In the genomic region with DNA sequence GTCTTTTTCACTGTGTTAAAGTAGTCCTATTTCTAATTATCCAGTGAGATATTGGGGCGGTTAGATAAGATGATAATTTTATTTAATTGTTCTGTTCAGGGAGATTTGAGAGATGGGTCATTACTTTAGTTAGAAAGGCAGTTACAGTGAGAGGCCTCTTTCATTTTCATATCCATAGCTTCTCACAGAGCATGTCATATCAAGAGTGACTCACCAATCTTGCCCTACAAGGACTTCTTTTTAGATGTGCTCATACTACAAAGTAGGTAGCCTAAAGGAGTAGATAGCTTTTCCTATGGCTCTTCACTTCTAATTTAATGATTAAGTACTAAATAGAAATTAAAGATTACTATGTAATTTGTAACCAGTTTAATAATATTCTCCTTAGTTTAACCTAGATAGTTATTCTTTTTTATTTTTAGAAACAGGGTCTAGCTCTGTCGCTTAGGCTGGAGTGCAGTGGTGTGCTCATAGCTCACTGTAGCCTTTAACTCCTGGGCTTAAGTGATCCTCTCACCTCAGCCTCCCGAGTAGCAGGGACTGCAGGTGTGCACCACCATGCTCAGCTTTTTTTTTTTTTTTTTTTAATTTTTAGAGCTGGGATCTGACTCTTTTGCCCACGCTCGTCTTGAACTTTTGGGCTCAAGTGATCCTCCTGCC, we compare ENCODE assay signal across 8 cellular contexts.
DNase-seq lines count a peak whose midpoint lies in the region; ATAC-seq and TF ChIP-seq lines count a peak whose summit lies in the region.

No MANE protein-coding gene starts in this region.

- H3K4me3 Mint-ChIP-seq in T-cell, result no peak overlapping the region
- no peak overlapping the region for H3K4me3 Mint-ChIP-seq in CD4-positive, alpha-beta memory T cell

- TF ChIP-seq CTCF in brain microvascular endothelial cell (IDR thresholded peaks at IDR 0.05; ENCODE audit: low read depth, low read length, missing control alignments) (no peak), spleen (IDR thresholded peaks at IDR 0.05 in 8 of 11, conservative IDR thresholded peaks at IDR 0.05 in 3 of 11) (no peak)

- ATAC-seq in GM19455 (IDR thresholded peaks at IDR 0.05; ENCODE audit: unreplicated experiment) (peak; percentile 94), HG03342 (IDR thresholded peaks at IDR 0.05; ENCODE audit: unreplicated experiment) (peak; percentile 99), T-cell (replicated peaks in 1 of 4) (no peak)

- peak overlapping the region; percentile 41 for H3K27ac ChIP-seq in brain microvascular endothelial cell
- no peak overlapping the region for H3K27ac ChIP-seq in CD4-positive, alpha-beta memory T cell (ENCODE audit: low read depth, low read length)
- H3K27ac ChIP-seq in spleen, result no peak overlapping the region

- no peak for TF ChIP-seq POLR2A in spleen (IDR thresholded peaks at IDR 0.05)

- intact Hi-C loops in CD4-positive, alpha-beta memory T cell (cut with micrococcal nuclease), result no loop called here
- intact Hi-C loops in spleen (cut with DNase I; ENCODE audit: low total_unique reads), result no loop called here

- H3K27me3 Mint-ChIP-seq in T-cell, result no peaks in the 10 kb centered on the region
- H3K27me3 Mint-ChIP-seq in CD4-positive, alpha-beta memory T cell, result no peaks in the 10 kb centered on the region

- 89 to 96% (median 94%) methylated on average over 5 of the region's 5 CpGs for WGBS in spleen, 5 donors

- CTCF ChIA-PET in T-cell (lab: Charles Lee), result interaction anchor here in 1 of 2 donors (0.7 kb wide), 1 partner anchor 76 kb away, joined by 3 read pairs; no protein-coding TSS in a partner anchor
- CTCF ChIA-PET in CD4-positive, alpha-beta memory T cell (lab: Charles Lee; ENCODE audit: partially characterized antibody), result no interaction called here

- no peak overlapping the region for H3K27ac Mint-ChIP-seq in T-cell
- H3K27ac Mint-ChIP-seq in CD4-positive, alpha-beta memory T cell, result no peak overlapping the region

- H3K4me3 ChIP-seq in brain microvascular endothelial cell (ENCODE audit: low read depth, low read length), result no peak overlapping the region
- no peak overlapping the region for H3K4me3 ChIP-seq in CD4-positive, alpha-beta memory T cell (ENCODE audit: low read length in 2 of 2)
- no peak overlapping the region for H3K4me3 ChIP-seq in spleen

- H3K4me1 ChIP-seq in CD4-positive, alpha-beta memory T cell (ENCODE audit: insufficient read depth, low read length), result no peaks in the 10 kb centered on the region
- no peaks in the 10 kb centered on the region for H3K4me1 ChIP-seq in spleen

- peaks cover 0 to 7% (median 0%) of the 10 kb centered on the region in 3 donors for H3K9me3 Mint-ChIP-seq in T-cell
- peaks cover 0 to 7% (median 3%) of the 10 kb centered on the region in 8 donors for H3K9me3 Mint-ChIP-seq in CD4-positive, alpha-beta memory T cell

- POLR2A ChIA-PET in T-cell (lab: Charles Lee), result interaction anchor here in 1 of 2 donors (0.6 kb wide), 1 partner anchor 19 kb away, joined by 8 read pairs; no protein-coding TSS in a partner anchor
- POLR2A ChIA-PET in CD4-positive, alpha-beta memory T cell (lab: Charles Lee; ENCODE audit: partially characterized antibody), result no interaction called here

- peak; percentile 66 for DNase-seq in EH (ENCODE audit: low read depth)
- DNase-seq in brain microvascular endothelial cell, result peak; percentile 61
- no peak for DNase-seq in T-cell
- DNase-seq in HuH-7 (ENCODE audit: low spot score), result no peak
- no peak for DNase-seq in CD4-positive, alpha-beta memory T cell
- DNase-seq in spleen, result no peak

- no peaks in the 10 kb centered on the region for H3K9me3 ChIP-seq in CD4-positive, alpha-beta memory T cell (ENCODE audit: control insufficient read depth in 1 of 2, low read length in 2 of 2)
- peaks cover 0 to 8% (median 2%) of the 10 kb centered on the region in 8 donors for H3K9me3 ChIP-seq in spleen

- H3K36me3 ChIP-seq in brain microvascular endothelial cell (replicated peaks), result no peaks in the 10 kb centered on the region
- no peaks in the 10 kb centered on the region for H3K36me3 ChIP-seq in CD4-positive, alpha-beta memory T cell (ENCODE audit: insufficient read depth, low read length)
- no peaks in the 10 kb centered on the region for H3K36me3 ChIP-seq in spleen

- H3K36me3 Mint-ChIP-seq in T-cell, result peaks cover 14% of the 10 kb centered on the region
- peaks cover 3 to 5% of the 10 kb centered on the region in 2 donors for H3K36me3 Mint-ChIP-seq in CD4-positive, alpha-beta memory T cell

- in situ Hi-C loops in brain microvascular endothelial cell (cut with HindIII; ENCODE audit: low pct_ligation_motif_present, low sequenced_read_pairs), result no loop called here

- H3K4me1 Mint-ChIP-seq in T-cell, result no peaks in the 10 kb centered on the region
- H3K4me1 Mint-ChIP-seq in CD4-positive, alpha-beta memory T cell, result peaks cover 0 to under 1% (median 0%) of the 10 kb centered on the region in 4 donors

- H3K27me3 ChIP-seq in brain microvascular endothelial cell (replicated peaks), result no peaks in the 10 kb centered on the region
- no peaks in the 10 kb centered on the region for H3K27me3 ChIP-seq in CD4-positive, alpha-beta memory T cell (ENCODE audit: insufficient read depth, low read length)
- no peaks in the 10 kb centered on the region for H3K27me3 ChIP-seq in spleen (replicated peaks in 1 of 7)

Comparison
In these comparisons a context has a peak if more than half of its experiments do, and no peak if none do; other contexts are left out.
1. DNase-seq: peak in EH (single experiment) and brain microvascular endothelial cell (single experiment); none in T-cell (0 of 34), HuH-7 (single experiment), CD4-positive, alpha-beta memory T cell (0 of 5) and spleen (single experiment).
2. ATAC-seq: peak in GM19455 (single experiment) and HG03342 (single experiment); none in T-cell (0 of 4).